ENCODE assay signal across 32 cellular contexts in genomic region chrY:21592059-21592458, GRCh38. TPM values are rescaled to one million over a fixed set of nuclear protein-coding genes. Genes with fewer than 3 reads are reported as not detected.
"Had no signal": no experiment of that assay in that cellular context is flagged by ENCODE, and none has a peak within 500 bp of the region (broad histone marks: within the 10 kb centered on the region; RNA-seq: fewer than 3 reads in every experiment).

No MANE protein-coding gene starts in this region.

- FAIRE-seq: endothelial cell of umbilical vein, kidney, urothelium cell line had no signal

- H3K36me3 ChIP-seq: esophagus squamous epithelium, heart left ventricle, right atrium auricular region, sigmoid colon, tibial nerve, upper lobe of left lung had no signal

- H3K4me1 ChIP-seq: esophagus squamous epithelium, heart left ventricle, parathyroid adenoma, right atrium auricular region, sigmoid colon, testis, tibial nerve, upper lobe of left lung had no signal

- ATAC-seq: heart left ventricle; left lobe of liver; mucosa of descending colon; natural killer cell treated with Interleukin-12 subunit alpha and Interleukin-12 subunit beta and Interleukin-15 and Interleukin-18, amount 100 ng/mL, for 72 hours; stimulated activated effector memory CD8-positive, alpha-beta T cell treated with anti-CD3 and anti-CD28 coated beads, Interleukin-12 subunit alpha, Interleukin-12 subunit beta, amount 100 ng/mL, for 72 hours; stimulated activated naive CD8-positive, alpha-beta T cell treated with anti-CD3 and anti-CD28 coated beads, Interleukin-15, Interleukin-2, amounts not matched to agents 100 U/mL and 50 U/mL, for 24 hours had no signal

- H3K27me3 ChIP-seq: esophagus squamous epithelium, heart left ventricle, hepatocyte, right atrium auricular region, sigmoid colon, testis, tibial nerve, upper lobe of left lung had no signal

- H3K27ac ChIP-seq: coronary artery, esophagus squamous epithelium, heart left ventricle, hepatocyte, parathyroid adenoma, right atrium auricular region, sigmoid colon, testis, tibial nerve, upper lobe of left lung had no signal

- H3K9me3 ChIP-seq: esophagus squamous epithelium, heart left ventricle, mucosa of descending colon, right atrium auricular region, sigmoid colon, testis, tibial nerve, upper lobe of left lung had no signal

- H3K4me3 ChIP-seq: coronary artery, esophagus squamous epithelium, heart left ventricle, hepatocyte, lung, mucosa of descending colon, right atrium auricular region, sigmoid colon, testis, tibial nerve, upper lobe of left lung had no signal

- DNase-seq: dermis blood vessel endothelial cell; effector memory CD4-positive, alpha-beta T cell; esophagus squamous epithelium; foreskin melanocyte; heart left ventricle; kidney; mucosa of descending colon; naive B cell; sigmoid colon; stimulated activated CD4-positive, alpha-beta T cell treated with anti-CD3 and anti-CD28 coated beads, Interleukin-2, amount 100 ng/mL, for 24 hours; stimulated activated CD4-positive, alpha-beta T cell treated with anti-CD3 and anti-CD28 coated beads, Interleukin-4, amount 100 ng/mL, for 24 hours; stimulated activated naive CD8-positive, alpha-beta T cell treated with anti-CD3 and anti-CD28 coated beads, Interleukin-15, Interleukin-2, amounts not matched to agents 100 U/mL and 50 U/mL, for 24 hours; substantia nigra; testis; upper lobe of left lung had no signal

RNA-seq across cellular contexts. Expression of gene RBMY1A1, which starts 57.4 kb away (rescaled TPM):
- total RNA-seq: dermis blood vessel endothelial cell; endothelial cell of umbilical vein; epithelial cell of proximal tubule; esophagus squamous epithelium; heart left ventricle; hepatocyte; kidney; left lobe of liver; liver; lung; mucosa of descending colon; natural killer cell treated with Interleukin-12 subunit alpha and Interleukin-12 subunit beta and Interleukin-15 and Interleukin-18, amount 100 ng/mL, for 72 hours; neural crest cell; osteoblast; progenitor cell of endocrine pancreas; right atrium auricular region; sigmoid colon; skeletal muscle tissue; tibial nerve; upper lobe of left lung had no signal
- polyA plus RNA-seq: endothelial cell of umbilical vein, heart left ventricle, hepatocyte, liver, lung, sigmoid colon had no signal
